Comparison of ENCODE assay signal across 24 cellular contexts in the genomic region with DNA sequence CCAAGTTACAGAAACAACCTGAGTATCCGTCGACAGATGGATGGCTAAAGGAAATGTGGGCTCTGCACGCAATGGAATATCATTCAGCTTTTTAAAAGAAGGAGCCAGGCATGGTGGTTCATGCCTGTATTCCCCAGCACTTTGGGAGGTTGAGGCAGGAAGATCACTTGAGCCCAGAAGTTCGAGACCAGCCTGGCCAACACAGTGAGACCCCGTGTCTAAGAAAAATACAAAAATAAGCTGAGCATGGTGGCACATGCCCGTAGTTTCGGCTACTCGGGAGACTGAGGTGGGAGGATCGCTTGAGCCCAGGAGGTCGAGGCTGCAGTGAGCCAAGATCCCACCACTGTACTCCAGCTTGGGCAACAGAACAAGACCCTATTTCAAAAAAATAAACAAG. TPM values are rescaled to one million over a fixed set of nuclear protein-coding genes. Genes with fewer than 3 reads are reported as not detected.
DNase-seq lines count a peak whose midpoint lies in the region; ATAC-seq and TF ChIP-seq lines count a peak whose summit lies in the region.
"Had no signal": no experiment of that assay in that cellular context is flagged by ENCODE, and none has a peak within 500 bp of the region (broad histone marks: within the 10 kb centered on the region; RNA-seq: fewer than 3 reads in every experiment).

No MANE protein-coding gene starts in this region.

- H3K4me3 Mint-ChIP-seq in GM23338 (no peak overlapping the region), endothelial cell (ENCODE audit: unreplicated experiment) (no peak overlapping the region)
- H3K4me3 Mint-ChIP-seq: CD14-positive monocyte; CD4-positive, alpha-beta memory T cell; CD4-positive, CD25-positive, alpha-beta regulatory T cell; CD8-positive, alpha-beta memory T cell had no signal

- H3K36me3 Mint-ChIP-seq in GM23338 (ENCODE audit: low read depth), result peaks cover 25% of the 10 kb centered on the region; the same call in 2 of the 3 replicates
- H3K36me3 Mint-ChIP-seq in endothelial cell (ENCODE audit: low read depth, unreplicated experiment), result peaks cover 29% of the 10 kb centered on the region
- H3K36me3 Mint-ChIP-seq: CD14-positive monocyte; CD4-positive, alpha-beta memory T cell; CD4-positive, CD25-positive, alpha-beta regulatory T cell; CD8-positive, alpha-beta memory T cell had no signal

- peaks cover 53% of the 10 kb centered on the region for H3K4me1 ChIP-seq in GM23338 (ENCODE audit: insufficient read depth)
- peaks cover 11% of the 10 kb centered on the region for H3K4me1 ChIP-seq in HEK293 (ENCODE audit: control insufficient read depth, insufficient read depth, low read length)
- H3K4me1 ChIP-seq: BLaER1 had no signal

- peaks cover 17% of the 10 kb centered on the region for H3K27me3 Mint-ChIP-seq in GM23338 (ENCODE audit: insufficient read depth, low read depth, poor library complexity)
- H3K27me3 Mint-ChIP-seq in endothelial cell (ENCODE audit: unreplicated experiment), result peaks cover 7% of the 10 kb centered on the region

- ATAC-seq in GM23338 (no peak), HG02623 (IDR thresholded peaks at IDR 0.05; ENCODE audit: unreplicated experiment) (no peak)
- ATAC-seq: GM12878 had no signal

- TF ChIP-seq CTCF in GM23338 (conservative IDR thresholded peaks at IDR 0.05; ENCODE audit: low read depth in 2 of 2) (no peak), HEK293 (tag by site-specific recombination; IDR thresholded peaks at IDR 0.05) (no peak), endothelial cell (IDR thresholded peaks at IDR 0.05; ENCODE audit: unreplicated experiment) (no peak), dorsolateral prefrontal cortex (IDR thresholded peaks at IDR 0.05 in 54 of 56, conservative IDR thresholded peaks at IDR 0.05 in 2 of 56; ENCODE audit: low read depth in 1 of 56, partially characterized antibody in 56 of 56) (no peak)

- H3K9me3 Mint-ChIP-seq in GM23338 (no peaks in the 10 kb centered on the region), endothelial cell (ENCODE audit: unreplicated experiment) (peaks cover 5% of the 10 kb centered on the region)

- DNase-seq in GM23338 (ENCODE audit: low spot score) (no peak), endothelial cell (ENCODE audit: low spot score) (no peak), dorsolateral prefrontal cortex (no peak), T1000 (lab: John Stamatoyannopoulos, UW) (no peak)
- DNase-seq: 8988T; ACHN; BE2C; C1 segment of cervical spinal cord; CD4-positive, alpha-beta memory T cell; CD4-positive, CD25-positive, alpha-beta regulatory T cell; CD8-positive, alpha-beta memory T cell; COR-L47; DMS 273 treated with DMSO at 0.1 percent for 48 hours; DMS153; DMS53; DMS79; DND-41; EL; GDM1 had no signal

- CTCF ChIA-PET in HEK293 (lab: Yijun Ruan, JAX), result interaction anchor here (0.5 to 1.1 kb wide), 2 partner anchors 34 to 285 kb away, joined by 3 to 4 read pairs; a partner anchor contains a TSS

- peaks cover 100% of the 10 kb centered on the region for H3K79me2 ChIP-seq in GM23338 (replicated peaks; ENCODE audit: insufficient read depth)

- H3K9me2 ChIP-seq in GM23338 (ENCODE audit: insufficient read depth), result 0 out of 2 replicates have a peak, but pooled peaks cover 7% of the 10 kb centered on the region

- H3K27ac Mint-ChIP-seq in GM23338, result no peak overlapping the region
- H3K27ac Mint-ChIP-seq in endothelial cell (ENCODE audit: unreplicated experiment), result peak overlapping the region; percentile 45
- H3K27ac Mint-ChIP-seq: CD14-positive monocyte; CD4-positive, alpha-beta memory T cell; CD4-positive, CD25-positive, alpha-beta regulatory T cell; CD8-positive, alpha-beta memory T cell had no signal

- H2AFZ ChIP-seq in GM23338, result no peak overlapping the region

- H3F3A ChIP-seq in GM23338 (replicated peaks; ENCODE audit: low read depth), result no peaks in the 10 kb centered on the region

- H3K27me3 ChIP-seq in GM23338 (ENCODE audit: insufficient read depth) (no peaks in the 10 kb centered on the region), dorsolateral prefrontal cortex (peaks cover 0 to 2% (median 0%) of the 10 kb centered on the region in 45 donors)
- H3K27me3 ChIP-seq: BE2C, BLaER1 had no signal

- no peak overlapping the region for H3K4me2 ChIP-seq in GM23338
- H3K4me2 ChIP-seq: BLaER1 had no signal

- intact Hi-C loops in dorsolateral prefrontal cortex (cut with DNase I), result no loop called here

- no peak overlapping the region for H3K4me3 ChIP-seq in GM23338
- no peak overlapping the region for H3K4me3 ChIP-seq in HEK293 (ENCODE audit: low read depth, low read length)
- H3K4me3 ChIP-seq in dorsolateral prefrontal cortex, result no peak overlapping the region
- H3K4me3 ChIP-seq: BLaER1, GM12878 had no signal

- peaks cover 91% of the 10 kb centered on the region for H4K20me1 ChIP-seq in GM23338 (replicated peaks; ENCODE audit: insufficient read depth)
- H4K20me1 ChIP-seq: BLaER1 had no signal

- H3K36me3 ChIP-seq in GM23338 (ENCODE audit: insufficient read depth) (no peaks in the 10 kb centered on the region), HEK293 (ENCODE audit: control insufficient read depth in 2 of 2, insufficient read depth in 1 of 2, low read length in 2 of 2) (no peaks in the 10 kb centered on the region)
- H3K36me3 ChIP-seq: BE2C, BLaER1 had no signal

- peak overlapping the region; percentile 59; the same call in 1 of the 2 replicates for H3K27ac ChIP-seq in GM23338 (ENCODE audit: low read depth)
- H3K27ac ChIP-seq in HEK293 (ENCODE audit: extremely low read depth, low read depth, low read length), result no peak overlapping the region
- H3K27ac ChIP-seq in dorsolateral prefrontal cortex, result no peak overlapping the region
- H3K27ac ChIP-seq: BLaER1 had no signal

- H3K4me1 Mint-ChIP-seq in GM23338 (peaks cover 80% of the 10 kb centered on the region), endothelial cell (ENCODE audit: unreplicated experiment) (peaks cover 70% of the 10 kb centered on the region)
- H3K4me1 Mint-ChIP-seq: CD4-positive, alpha-beta memory T cell; CD4-positive, CD25-positive, alpha-beta regulatory T cell; CD8-positive, alpha-beta memory T cell had no signal

- POLR2A ChIA-PET in HEK293 (lab: Yijun Ruan, JAX), result no interaction called here

- H3K9me3 ChIP-seq in HEK293 (ENCODE audit: control insufficient read depth, insufficient read depth, low read depth, low read length), result no peaks in the 10 kb centered on the region
- H3K9me3 ChIP-seq: BE2C had no signal

TF ChIP-seq in GM23338, 12 proteins besides CTCF, POLR2A, EP300 and RAD21 (continues in another document):
- TF ChIP-seq ZNF331 (CRISPR knock-in tag; IDR thresholded peaks at IDR 0.05; ENCODE audit: low read depth), result no peak
- TF ChIP-seq JUNB (IDR thresholded peaks at IDR 0.05; ENCODE audit: unreplicated experiment), result no peak

TF ChIP-seq in HEK293, 187 proteins besides CTCF, POLR2A, EP300 and RAD21:
- TF ChIP-seq YY1 (tag by site-specific recombination; IDR thresholded peaks at IDR 0.05), result no peak
- TF ChIP-seq ZNF121 (tag by site-specific recombination; IDR thresholded peaks at IDR 0.05), result peak; percentile 69; the same call in 1 of the 2 replicates
- no peak for TF ChIP-seq ZNF248 (tag by site-specific recombination; IDR thresholded peaks at IDR 0.05)
- TF ChIP-seq, protein P1, sequence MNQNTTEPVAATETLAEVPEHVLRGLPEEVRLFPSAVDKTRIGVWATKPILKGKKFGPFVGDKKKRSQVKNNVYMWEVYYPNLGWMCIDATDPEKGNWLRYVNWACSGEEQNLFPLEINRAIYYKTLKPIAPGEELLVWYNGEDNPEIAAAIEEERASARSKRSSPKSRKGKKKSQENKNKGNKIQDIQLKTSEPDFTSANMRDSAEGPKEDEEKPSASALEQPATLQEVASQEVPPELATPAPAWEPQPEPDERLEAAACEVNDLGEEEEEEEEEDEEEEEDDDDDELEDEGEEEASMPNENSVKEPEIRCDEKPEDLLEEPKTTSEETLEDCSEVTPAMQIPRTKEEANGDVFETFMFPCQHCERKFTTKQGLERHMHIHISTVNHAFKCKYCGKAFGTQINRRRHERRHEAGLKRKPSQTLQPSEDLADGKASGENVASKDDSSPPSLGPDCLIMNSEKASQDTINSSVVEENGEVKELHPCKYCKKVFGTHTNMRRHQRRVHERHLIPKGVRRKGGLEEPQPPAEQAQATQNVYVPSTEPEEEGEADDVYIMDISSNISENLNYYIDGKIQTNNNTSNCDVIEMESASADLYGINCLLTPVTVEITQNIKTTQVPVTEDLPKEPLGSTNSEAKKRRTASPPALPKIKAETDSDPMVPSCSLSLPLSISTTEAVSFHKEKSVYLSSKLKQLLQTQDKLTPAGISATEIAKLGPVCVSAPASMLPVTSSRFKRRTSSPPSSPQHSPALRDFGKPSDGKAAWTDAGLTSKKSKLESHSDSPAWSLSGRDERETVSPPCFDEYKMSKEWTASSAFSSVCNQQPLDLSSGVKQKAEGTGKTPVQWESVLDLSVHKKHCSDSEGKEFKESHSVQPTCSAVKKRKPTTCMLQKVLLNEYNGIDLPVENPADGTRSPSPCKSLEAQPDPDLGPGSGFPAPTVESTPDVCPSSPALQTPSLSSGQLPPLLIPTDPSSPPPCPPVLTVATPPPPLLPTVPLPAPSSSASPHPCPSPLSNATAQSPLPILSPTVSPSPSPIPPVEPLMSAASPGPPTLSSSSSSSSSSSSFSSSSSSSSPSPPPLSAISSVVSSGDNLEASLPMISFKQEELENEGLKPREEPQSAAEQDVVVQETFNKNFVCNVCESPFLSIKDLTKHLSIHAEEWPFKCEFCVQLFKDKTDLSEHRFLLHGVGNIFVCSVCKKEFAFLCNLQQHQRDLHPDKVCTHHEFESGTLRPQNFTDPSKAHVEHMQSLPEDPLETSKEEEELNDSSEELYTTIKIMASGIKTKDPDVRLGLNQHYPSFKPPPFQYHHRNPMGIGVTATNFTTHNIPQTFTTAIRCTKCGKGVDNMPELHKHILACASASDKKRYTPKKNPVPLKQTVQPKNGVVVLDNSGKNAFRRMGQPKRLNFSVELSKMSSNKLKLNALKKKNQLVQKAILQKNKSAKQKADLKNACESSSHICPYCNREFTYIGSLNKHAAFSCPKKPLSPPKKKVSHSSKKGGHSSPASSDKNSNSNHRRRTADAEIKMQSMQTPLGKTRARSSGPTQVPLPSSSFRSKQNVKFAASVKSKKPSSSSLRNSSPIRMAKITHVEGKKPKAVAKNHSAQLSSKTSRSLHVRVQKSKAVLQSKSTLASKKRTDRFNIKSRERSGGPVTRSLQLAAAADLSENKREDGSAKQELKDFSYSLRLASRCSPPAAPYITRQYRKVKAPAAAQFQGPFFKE (tag by site-specific recombination; IDR thresholded peaks at IDR 0.05; ENCODE audit: borderline replicate concordance), result no peak
- TF ChIP-seq SP2 (tag by site-specific recombination; IDR thresholded peaks at IDR 0.05), result no peak

RNA-seq across cellular contexts. Expression of a gene that starts 34.3 kb away (rescaled TPM):
- total RNA-seq in GM23338 (2014; rRNA removed; shearing (Covaris generic)), result 42.4 and 47.3 TPM in 2 replicates
- polyA plus RNA-seq in GM23338 (2016; fragmentation: Nextera tagmentation; extraction: Ambion mirVana), result 101 and 113 TPM in 2 replicates
- total RNA-seq in endothelial cell (ENCODE audit: unreplicated experiment) (83.8 TPM), dorsolateral prefrontal cortex (10 to 100 TPM in 3 of 120 experiments, 1 to 10 TPM in 117; 2.1 to 12.7 (median 4.4) TPM)
- total RNA-seq: CD4-positive, alpha-beta memory T cell; CD4-positive, CD25-positive, alpha-beta regulatory T cell; CD8-positive, alpha-beta memory T cell had no signal
